Comparison of ENCODE assay signal across 17 cellular contexts in the genomic region with DNA sequence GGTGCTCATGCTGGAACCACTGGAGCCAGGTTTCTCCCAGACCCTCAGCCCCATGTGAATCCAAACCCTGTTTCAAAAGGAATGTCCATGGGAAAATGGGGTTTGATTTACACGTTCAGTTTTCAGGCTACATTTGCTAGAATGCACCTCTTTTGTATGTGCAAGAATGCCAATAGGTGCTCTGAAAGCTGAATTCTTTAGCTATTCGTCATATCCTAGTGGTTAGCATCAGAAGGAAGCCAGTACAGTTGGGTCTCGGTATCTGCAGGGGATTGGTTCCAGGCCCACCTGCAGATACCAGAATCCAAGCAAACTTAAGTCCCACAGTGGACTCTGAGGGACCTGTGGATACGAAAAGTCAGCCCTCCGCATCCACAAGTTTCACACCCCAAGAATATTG.
DNase-seq lines count a peak whose midpoint lies in the region; ATAC-seq, FAIRE-seq and TF ChIP-seq lines count a peak whose summit lies in the region.
"Had no signal": no experiment of that assay in that cellular context is flagged by ENCODE, and none has a peak within 500 bp of the region (broad histone marks: within the 10 kb centered on the region; RNA-seq: fewer than 3 reads in every experiment).

No MANE protein-coding gene starts in this region.

- H3K9ac ChIP-seq in mammary epithelial cell (ENCODE audit: insufficient read depth, low read length) (no peak overlapping the region), astrocyte (ENCODE audit: low read length) (no peak overlapping the region), keratinocyte (ENCODE audit: control insufficient read depth, extremely low read depth, insufficient read depth, low read length) (no peak overlapping the region)
- H3K9ac ChIP-seq: BLaER1 had no signal

- H3K27me3 Mint-ChIP-seq in MCF 10A (ENCODE audit: insufficient read depth, unreplicated experiment) (no peaks in the 10 kb centered on the region), astrocyte (ENCODE audit: low read depth, unreplicated experiment) (no peaks in the 10 kb centered on the region)

- H3K4me2 ChIP-seq in mammary epithelial cell (ENCODE audit: insufficient read depth, low read depth, low read length) (peak overlapping the region; percentile 21), astrocyte (ENCODE audit: low read length) (peak overlapping the region; percentile 16), keratinocyte (ENCODE audit: control insufficient read depth, extremely low read depth, insufficient read depth, low read depth, low read length) (peak overlapping the region; percentile 43)
- H3K4me2 ChIP-seq: BLaER1 had no signal

- H3K79me2 ChIP-seq in mammary epithelial cell (ENCODE audit: insufficient read depth, low read length): no peaks in the 10 kb centered on the region
- H3K79me2 ChIP-seq in astrocyte (ENCODE audit: insufficient read depth, low read length): no peaks in the 10 kb centered on the region
- H3K79me2 ChIP-seq in keratinocyte (ENCODE audit: control insufficient read depth, insufficient read depth, low read length): no peaks in the 10 kb centered on the region

- H3K27ac Mint-ChIP-seq in MCF 10A (ENCODE audit: low read depth, unreplicated experiment) (no peak overlapping the region), astrocyte (ENCODE audit: unreplicated experiment) (no peak overlapping the region)
- H3K27ac Mint-ChIP-seq: CD8-positive, alpha-beta T cell had no signal

- H3K27ac ChIP-seq in mammary epithelial cell (ENCODE audit: insufficient read depth, low read depth, low read length) (no peak overlapping the region), astrocyte (ENCODE audit: low read depth, low read length) (no peak overlapping the region), keratinocyte (ENCODE audit: control insufficient read depth, insufficient read depth, low read length) (no peak overlapping the region), testis (no peak overlapping the region), stomach (no peak overlapping the region)
- H3K27ac ChIP-seq: BLaER1 had no signal

- H3K4me1 Mint-ChIP-seq in MCF 10A (ENCODE audit: insufficient read depth, unreplicated experiment) (peaks cover 19% of the 10 kb centered on the region), astrocyte (ENCODE audit: low read depth, unreplicated experiment) (peaks cover 19% of the 10 kb centered on the region)

- no peak overlapping the region for H3K4me3 Mint-ChIP-seq in MCF 10A (ENCODE audit: unreplicated experiment)
- no peak overlapping the region for H3K4me3 Mint-ChIP-seq in astrocyte (ENCODE audit: unreplicated experiment)
- H3K4me3 Mint-ChIP-seq: CD8-positive, alpha-beta T cell had no signal

- intact Hi-C loops in mammary epithelial cell (cut with micrococcal nuclease) (no loop called here), MCF 10A (cut with micrococcal nuclease) (no loop called here), testis (cut with DNase I; ENCODE audit: low total_unique reads) (no loop called here), stomach (cut with DNase I; ENCODE audit: low total_unique reads) (no loop called here)

- dilution Hi-C loops in mammary epithelial cell (cut with HindIII; ENCODE audit: low sequenced_read_pairs) (no loop called here), keratinocyte (cut with MboI; ENCODE audit: extremely low pct_ligation_motif_present, low sequenced_read_pairs) (no loop called here)

- CTCF ChIA-PET in mammary epithelial cell (lab: Charles Lee; ENCODE audit: low non-redundant PET): interaction anchor here (0.5 kb wide), 1 partner anchor 92 kb away, joined by 15 read pairs; no protein-coding TSS in a partner anchor
- CTCF ChIA-PET in MCF 10A (lab: Yijun Ruan, JAX): no interaction called here
- CTCF ChIA-PET in HEK293T (lab: Yijun Ruan, JAX): no interaction called here

- peak; percentile 35 for DNase-seq in mammary epithelial cell
- DNase-seq in MCF 10A (ENCODE audit: unreplicated experiment): no peak
- DNase-seq in astrocyte (ENCODE audit: low read depth): peak; percentile 22
- DNase-seq in keratinocyte (ENCODE audit: low read depth, low spot score): no peak
- no peak for DNase-seq in HEK293T (ENCODE audit: extremely low spot score)
- DNase-seq in testis: no peak
- DNase-seq in stomach: no peak
- DNase-seq: CD8-positive, alpha-beta T cell; NCI-H1417 treated with DMSO at 0.1 percent for 48 hours; NCI-H2029; NCI-H2171 treated with DMSO at 0.1 percent for 48 hours; NCI-H774 had no signal

- POLR2A ChIA-PET in MCF 10A (lab: Yijun Ruan, JAX) (interaction anchor here (1.0 kb wide), 1 partner anchor 52 kb away, joined by 6 read pairs; no protein-coding TSS in a partner anchor), HEK293T (lab: Yijun Ruan, JAX) (no interaction called here)

- H2AFZ ChIP-seq in mammary epithelial cell (ENCODE audit: low read depth, low read length): peak overlapping the region; percentile 38
- no peak overlapping the region for H2AFZ ChIP-seq in astrocyte (ENCODE audit: low read depth, low read length)
- no peak overlapping the region for H2AFZ ChIP-seq in keratinocyte (ENCODE audit: control insufficient read depth, low read length)

- in situ Hi-C loops in mammary epithelial cell (cut with MboI; ENCODE audit: low sequenced_read_pairs in 2 of 2): no loop called here

- H4K20me1 ChIP-seq in mammary epithelial cell (ENCODE audit: insufficient read depth, low read length) (no peaks in the 10 kb centered on the region), astrocyte (ENCODE audit: insufficient read depth, low read length) (peaks cover 18% of the 10 kb centered on the region), keratinocyte (ENCODE audit: control insufficient read depth, extremely low read depth, insufficient read depth, low read length) (no peaks in the 10 kb centered on the region)

- no peak for ATAC-seq in GM19397 (IDR thresholded peaks at IDR 0.05; ENCODE audit: unreplicated experiment)
- ATAC-seq: CD8-positive, alpha-beta T cell; K562; Right ventricle myocardium inferior had no signal

- BruUV-seq in mammary epithelial cell (replicated peaks; lab: Mats Ljungman, UMichigan) (no TSS peak), MCF 10A (replicated peaks; lab: Mats Ljungman, UMichigan) (no TSS peak)

- TF ChIP-seq POLR2A in testis (IDR thresholded peaks at IDR 0.05) (no peak), stomach (IDR thresholded peaks at IDR 0.05) (no peak)

- H3K4me1 ChIP-seq in mammary epithelial cell (ENCODE audit: insufficient read depth, low read length): peaks cover 18% of the 10 kb centered on the region
- peaks cover 19% of the 10 kb centered on the region for H3K4me1 ChIP-seq in astrocyte (ENCODE audit: insufficient read depth, low read length)
- peaks cover 30% of the 10 kb centered on the region for H3K4me1 ChIP-seq in keratinocyte (ENCODE audit: control insufficient read depth, extremely low read depth, insufficient read depth, low read length)
- H3K4me1 ChIP-seq in testis: no peaks in the 10 kb centered on the region
- H3K4me1 ChIP-seq in stomach: peaks cover 0 to 24% (median 4%) of the 10 kb centered on the region in 4 donors
- H3K4me1 ChIP-seq: BLaER1, HAP-1 had no signal

- no peaks in the 10 kb centered on the region for H3K27me3 ChIP-seq in mammary epithelial cell (ENCODE audit: insufficient read depth, low read length)
- no peaks in the 10 kb centered on the region for H3K27me3 ChIP-seq in astrocyte (ENCODE audit: insufficient read depth, low read length)
- no peaks in the 10 kb centered on the region for H3K27me3 ChIP-seq in keratinocyte (ENCODE audit: control insufficient read depth, extremely low read depth, insufficient read depth, low read length)
- no peaks in the 10 kb centered on the region for H3K27me3 ChIP-seq in testis
- no peaks in the 10 kb centered on the region for H3K27me3 ChIP-seq in stomach
- H3K27me3 ChIP-seq: BLaER1 had no signal

- TF ChIP-seq CTCF in mammary epithelial cell (conservative IDR thresholded peaks at IDR 0.05 in 1 of 2, IDR thresholded peaks at IDR 0.05 in 1 of 2; ENCODE audit: extremely low read depth in 1 of 2, insufficient read depth in 1 of 2, low read depth in 1 of 2, low read length in 2 of 2): no peak
- TF ChIP-seq CTCF in MCF 10A (IDR thresholded peaks at IDR 0.05; ENCODE audit: unreplicated experiment): no peak
- no peak for TF ChIP-seq CTCF in astrocyte (IDR thresholded peaks at IDR 0.05; ENCODE audit: insufficient read depth, low read depth, low read length)
- no peak for TF ChIP-seq CTCF in keratinocyte (optimal IDR thresholded peaks at IDR 0.05 in 1 of 3, IDR thresholded peaks at IDR 0.05 in 1 of 3, conservative IDR thresholded peaks at IDR 0.05 in 1 of 3; ENCODE audit: extremely low read depth in 1 of 3, insufficient read depth in 2 of 3, low read length in 3 of 3)
- no peak for TF ChIP-seq CTCF in testis (IDR thresholded peaks at IDR 0.05)
- no peak for TF ChIP-seq CTCF in stomach (IDR thresholded peaks at IDR 0.05)

- no peak overlapping the region for H3K4me3 ChIP-seq in mammary epithelial cell (replicated peaks in 1 of 3; ENCODE audit: insufficient read depth in 1 of 3, low read depth in 2 of 3, low read length in 3 of 3)
- H3K4me3 ChIP-seq in astrocyte (ENCODE audit: insufficient read depth, low read depth, low read length): no peak overlapping the region
- no peak overlapping the region for H3K4me3 ChIP-seq in keratinocyte (ENCODE audit: control insufficient read depth in 2 of 3, extremely low read depth in 1 of 3, insufficient read depth in 2 of 3, low read depth in 1 of 3, low read length in 3 of 3)
- no peak overlapping the region for H3K4me3 ChIP-seq in testis
- no peak overlapping the region for H3K4me3 ChIP-seq in stomach
- H3K4me3 ChIP-seq: BLaER1, HAP-1, K562 had no signal

- H3K9me3 Mint-ChIP-seq in MCF 10A (ENCODE audit: unreplicated experiment) (no peaks in the 10 kb centered on the region), astrocyte (ENCODE audit: unreplicated experiment) (no peaks in the 10 kb centered on the region)
- H3K9me3 Mint-ChIP-seq: CD8-positive, alpha-beta T cell had no signal

- no peak for TF ChIP-seq EP300 in stomach (IDR thresholded peaks at IDR 0.05)

- no peaks in the 10 kb centered on the region for H3K36me3 ChIP-seq in mammary epithelial cell (ENCODE audit: insufficient read depth, low read length)
- no peaks in the 10 kb centered on the region for H3K36me3 ChIP-seq in astrocyte (ENCODE audit: insufficient read depth, low read length)
- no peaks in the 10 kb centered on the region for H3K36me3 ChIP-seq in keratinocyte (ENCODE audit: control insufficient read depth in 2 of 2, extremely low read depth in 1 of 2, insufficient read depth in 2 of 2, low read length in 2 of 2)
- H3K36me3 ChIP-seq in testis (ENCODE audit: low read depth, missing control alignments): no peaks in the 10 kb centered on the region
- H3K36me3 ChIP-seq in stomach: no peaks in the 10 kb centered on the region
- H3K36me3 ChIP-seq: BLaER1, HAP-1 had no signal

- H3K36me3 Mint-ChIP-seq in MCF 10A (ENCODE audit: insufficient read depth, unreplicated experiment): no peaks in the 10 kb centered on the region
- H3K36me3 Mint-ChIP-seq in astrocyte (ENCODE audit: low read depth, unreplicated experiment): peaks cover 2% of the 10 kb centered on the region
- H3K36me3 Mint-ChIP-seq: CD8-positive, alpha-beta T cell had no signal

- H3K9me1 ChIP-seq in keratinocyte (ENCODE audit: control insufficient read depth, extremely low read depth, insufficient read depth, low read length): no peaks in the 10 kb centered on the region

- no peak for FAIRE-seq in astrocyte (lab: Jason Lieb, UNC)
- peak; percentile 86 for FAIRE-seq in keratinocyte (lab: Jason Lieb, UNC)
- FAIRE-seq: K562 had no signal

- H3K9me3 ChIP-seq in mammary epithelial cell (replicated peaks; ENCODE audit: insufficient read depth, low read length): no peaks in the 10 kb centered on the region
- H3K9me3 ChIP-seq in astrocyte (ENCODE audit: insufficient read depth, low read depth, low read length): peaks cover 2% of the 10 kb centered on the region
- no peaks in the 10 kb centered on the region for H3K9me3 ChIP-seq in keratinocyte (ENCODE audit: control insufficient read depth, low read depth, low read length)
- no peaks in the 10 kb centered on the region for H3K9me3 ChIP-seq in testis
- no peaks in the 10 kb centered on the region for H3K9me3 ChIP-seq in stomach
- H3K9me3 ChIP-seq: HAP-1 had no signal

- 69% methylated on average over 5 of the region's 5 CpGs for WGBS in mammary epithelial cell (ENCODE audit: low coverage, missing lambda C conversion rate)
- WGBS in testis, 2 donors: 88 to 89% methylated on average over 5 of the region's 5 CpGs
- WGBS in stomach, 5 donors: 77 to 96% (median 86%) methylated on average over 5 of the region's 5 CpGs

Comparison
In these comparisons a context has a peak if more than half of its experiments do, and no peak if none do; other contexts are left out.
1. DNase-seq: peak in mammary epithelial cell (single experiment) and astrocyte (single experiment); none in MCF 10A (single experiment), keratinocyte (single experiment), HEK293T (single experiment), testis (single experiment) and stomach (single experiment).
2. Peak in every context shown above with its lines, with median percentiles within 50 percentile points of each other: H3K4me2 ChIP-seq.